Comparison of ENCODE assay signal across 10 cellular contexts in the genomic region with DNA sequence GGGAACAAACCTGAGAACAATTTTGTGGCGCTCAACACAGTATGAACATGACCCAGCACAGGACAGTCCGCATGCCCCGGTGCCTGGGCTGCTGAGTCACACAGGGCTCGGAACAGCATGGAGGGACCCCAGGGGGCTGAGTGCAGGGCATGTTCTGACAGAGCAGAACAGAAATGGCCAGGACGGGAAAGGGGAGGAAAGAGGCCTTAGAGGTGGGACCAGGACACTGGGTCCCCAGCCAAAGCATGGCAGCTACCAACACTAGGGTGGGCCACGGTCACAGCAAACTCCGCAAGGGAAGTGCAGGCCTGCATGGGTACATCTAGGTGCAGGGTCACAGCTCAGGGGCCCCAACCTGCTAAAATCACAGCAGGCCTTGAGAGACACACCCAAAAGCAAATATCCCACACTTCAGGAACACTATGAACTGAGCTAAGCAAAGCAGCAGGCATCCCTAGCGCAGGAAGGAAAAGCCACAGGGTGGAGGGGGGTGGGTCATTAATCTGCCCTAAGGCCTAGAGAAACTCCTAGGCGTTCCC. TPM values are rescaled to one million over a fixed set of nuclear protein-coding genes. Genes with fewer than 3 reads are reported as not detected.
DNase-seq lines count a peak whose midpoint lies in the region; ATAC-seq and TF ChIP-seq lines count a peak whose summit lies in the region.
"Had no signal": no experiment of that assay in that cellular context is flagged by ENCODE, and none has a peak within 500 bp of the region (broad histone marks: within the 10 kb centered on the region; RNA-seq: fewer than 3 reads in every experiment).

No MANE protein-coding gene starts in this region.

- H3K27ac ChIP-seq in DND-41 (ENCODE audit: low read length), result no peak overlapping the region

- H3K27me3 Mint-ChIP-seq in central memory CD8-positive, alpha-beta T cell, result no peaks in the 10 kb centered on the region
- H3K27me3 Mint-ChIP-seq in neural crest cell (ENCODE audit: low read depth), result peaks cover 25% of the 10 kb centered on the region

- no peak overlapping the region for H3K9ac ChIP-seq in DND-41 (ENCODE audit: low read depth, low read length)
- H3K9ac ChIP-seq in Loucy (ENCODE audit: low read depth, low read length, poor library complexity, severe bottlenecking), result peak overlapping the region; percentile 79

- H3K27ac Mint-ChIP-seq in central memory CD8-positive, alpha-beta T cell (ENCODE audit: low read depth), result no peak overlapping the region
- no peak overlapping the region for H3K27ac Mint-ChIP-seq in neural crest cell (ENCODE audit: unreplicated experiment)

- peak overlapping the region in 1 of 2 experiments; percentile 75; a peak in 1 of 4 replicates for H3K4me3 ChIP-seq in DND-41 (ENCODE audit: low read depth in 1 of 2, low read length in 2 of 2)
- H3K4me3 ChIP-seq in Loucy (ENCODE audit: low read length, poor library complexity, severe bottlenecking), result peak overlapping the region; percentile 72

- H3K4me3 Mint-ChIP-seq in central memory CD8-positive, alpha-beta T cell, result peak overlapping the region; percentile 84
- peak overlapping the region; percentile 87 for H3K4me3 Mint-ChIP-seq in neural crest cell

- H3K4me1 ChIP-seq in DND-41 (ENCODE audit: insufficient read depth, low read length), result peaks cover 27% of the 10 kb centered on the region
- peaks cover 39% of the 10 kb centered on the region for H3K4me1 ChIP-seq in Loucy (ENCODE audit: insufficient read depth, low read length, poor library complexity, severe bottlenecking)

- no peak overlapping the region for H2AFZ ChIP-seq in DND-41 (ENCODE audit: low read depth, low read length)
- H2AFZ ChIP-seq in Loucy (ENCODE audit: low read length), result no peak overlapping the region

- DNase-seq in DND-41 (no peak), neural crest cell (ENCODE audit: low read depth, low spot score) (no peak), NCI-H2196 treated with DMSO at 0.1 percent for 48 hours (lab: John Stamatoyannopoulos, UW; ENCODE audit: unreplicated experiment) (no peak), nucleus accumbens (lab: John Stamatoyannopoulos, UW) (no peak), NCI-H2029 (lab: John Stamatoyannopoulos, UW) (no peak)
- no peak for DNase-seq in central memory CD8-positive, alpha-beta T cell (ENCODE audit: low spot score in 2 of 2)
- DNase-seq: esophagus squamous epithelium, NCI-H446 treated with DMSO at 0.1 percent for 48 hours had no signal

- ATAC-seq in DND-41 (ENCODE audit: insufficient read depth, low read depth), result no peak
- no peak for ATAC-seq in central memory CD8-positive, alpha-beta T cell (replicated peaks; ENCODE audit: extremely low read depth, poor library complexity, severe bottlenecking)

- no peaks in the 10 kb centered on the region for H3K9me3 Mint-ChIP-seq in central memory CD8-positive, alpha-beta T cell
- H3K9me3 Mint-ChIP-seq in neural crest cell, result no peaks in the 10 kb centered on the region

- H3K79me2 ChIP-seq in DND-41 (ENCODE audit: insufficient read depth, low read length), result no peaks in the 10 kb centered on the region
- peaks cover 35% of the 10 kb centered on the region for H3K79me2 ChIP-seq in Loucy (ENCODE audit: insufficient read depth, low read length)

- H3K4me2 ChIP-seq in DND-41 (ENCODE audit: insufficient read depth, low read length) (peak overlapping the region; percentile 97), Loucy (ENCODE audit: low read depth, low read length, poor library complexity, severe bottlenecking) (peak overlapping the region; percentile 69)

- H3K9me3 ChIP-seq in DND-41 (ENCODE audit: insufficient read depth, low read length, severe bottlenecking) (no peaks in the 10 kb centered on the region), Loucy (ENCODE audit: insufficient read depth, low read depth, low read length) (no peaks in the 10 kb centered on the region)
- H3K9me3 ChIP-seq: esophagus squamous epithelium had no signal

- H3K36me3 Mint-ChIP-seq in central memory CD8-positive, alpha-beta T cell (ENCODE audit: insufficient read depth), result peaks cover 3% of the 10 kb centered on the region
- H3K36me3 Mint-ChIP-seq in neural crest cell (ENCODE audit: low read depth), result no peaks in the 10 kb centered on the region

- TF ChIP-seq CTCF in DND-41 (IDR thresholded peaks at IDR 0.05; ENCODE audit: borderline replicate concordance, extremely low read depth, low read length, poor library complexity, severe bottlenecking) (no peak), Loucy (conservative IDR thresholded peaks at IDR 0.05; ENCODE audit: low read length) (no peak), neural crest cell (conservative IDR thresholded peaks at IDR 0.05) (no peak)

- H3K36me3 ChIP-seq in DND-41 (ENCODE audit: insufficient read depth, low read length) (peaks cover 6% of the 10 kb centered on the region), Loucy (ENCODE audit: insufficient read depth, low read length) (peaks cover 9% of the 10 kb centered on the region; the same call in 1 of the 2 replicates)

- H3K4me1 Mint-ChIP-seq in central memory CD8-positive, alpha-beta T cell, result peaks cover 42% of the 10 kb centered on the region
- peaks cover 36% of the 10 kb centered on the region for H3K4me1 Mint-ChIP-seq in neural crest cell

- H3F3A ChIP-seq in Loucy (ENCODE audit: low read depth), result peaks cover 6% of the 10 kb centered on the region; the same call in 1 of the 2 replicates

- H3K27me3 ChIP-seq in DND-41 (ENCODE audit: insufficient read depth, low read length, poor library complexity) (peaks cover 28% of the 10 kb centered on the region), Loucy (ENCODE audit: insufficient read depth, low read length, poor library complexity, severe bottlenecking) (no peaks in the 10 kb centered on the region)
- H3K27me3 ChIP-seq: esophagus squamous epithelium had no signal

- no peaks in the 10 kb centered on the region for H3K9me2 ChIP-seq in Loucy (replicated peaks; ENCODE audit: low read depth, low read length)

- H4K20me1 ChIP-seq in DND-41 (ENCODE audit: insufficient read depth, low read length) (peaks cover 45% of the 10 kb centered on the region), Loucy (ENCODE audit: insufficient read depth, low read length, poor library complexity, severe bottlenecking) (peaks cover 14% of the 10 kb centered on the region)

RNA-seq across cellular contexts. Expression of gene IMPDH1, which starts 5.6 kb away (rescaled TPM):
- total RNA-seq in neural crest cell, result 56.7 and 65.2 TPM in 2 replicates

RNA-seq across cellular contexts. Expression of gene PRRT4, which starts 42.7 kb away (rescaled TPM):
- total RNA-seq in neural crest cell, result 3.1 and 3.3 TPM in 2 replicates
- total RNA-seq: pulmonary artery endothelial cell had no signal

RNA-seq across cellular contexts. Expression of gene HILPDA, which starts 51.5 kb away (rescaled TPM):
- total RNA-seq in neural crest cell, result 46.7 and 51.9 TPM in 2 replicates
